ENCODE assay signal across 8 cellular contexts in genomic region chr11:20609727-20610707, GRCh38. TPM values are rescaled to one million over a fixed set of nuclear protein-coding genes. Genes with fewer than 3 reads are reported as not detected.
A peak's percentile ranks its signal among the peaks of the same experiment; 100 is the strongest.
DNase-seq lines count a peak whose midpoint lies in the region; ATAC-seq and TF ChIP-seq lines count a peak whose summit lies in the region.

No MANE protein-coding gene starts in this region.

- peaks cover 70% of the 10 kb centered on the region for H3K27me3 ChIP-seq in CD4-positive, alpha-beta T cell (ENCODE audit: control insufficient read depth, insufficient read depth, low read length)
- peaks cover 56% of the 10 kb centered on the region for H3K27me3 ChIP-seq in lower lobe of right lung (ENCODE audit: low read depth)

- H3K27ac ChIP-seq in CD4-positive, alpha-beta T cell (ENCODE audit: low read depth, low read length) = no peak overlapping the region
- H3K27ac ChIP-seq in lower lobe of right lung = no peak overlapping the region

- no peaks in the 10 kb centered on the region for H3K36me3 Mint-ChIP-seq in CD4-positive, alpha-beta T cell (ENCODE audit: low read depth)
- H3K36me3 Mint-ChIP-seq in dendritic cell treated with granulocyte-macrophage colony-stimulating factor and Interleukin-4, amounts not matched to agents 40 ng/mL and 50 ng/mL, for 4 days (ENCODE audit: low read depth) = no peaks in the 10 kb centered on the region

- peaks cover 7% of the 10 kb centered on the region for H3K4me1 Mint-ChIP-seq in CD4-positive, alpha-beta T cell (ENCODE audit: low read depth)
- H3K4me1 Mint-ChIP-seq in dendritic cell treated with granulocyte-macrophage colony-stimulating factor and Interleukin-4, amounts not matched to agents 40 ng/mL and 50 ng/mL, for 4 days (ENCODE audit: low read depth) = peaks cover 25% of the 10 kb centered on the region

- H3K4me1 ChIP-seq in lower lobe of right lung = peaks cover 8% of the 10 kb centered on the region

- ATAC-seq in CD4-positive, alpha-beta T cell (ENCODE audit: poor library complexity) = peak; percentile 62
- peak; percentile 98 for ATAC-seq in GM19351 (IDR thresholded peaks at IDR 0.05; ENCODE audit: unreplicated experiment)
- ATAC-seq in HG03432 (IDR thresholded peaks at IDR 0.05; ENCODE audit: unreplicated experiment) = peak; percentile 99
- ATAC-seq in lower lobe of right lung = peak; percentile 93 to 95

- H3K9me3 Mint-ChIP-seq in CD4-positive, alpha-beta T cell = no peaks in the 10 kb centered on the region
- H3K9me3 Mint-ChIP-seq in dendritic cell treated with granulocyte-macrophage colony-stimulating factor and Interleukin-4, amounts not matched to agents 40 ng/mL and 50 ng/mL, for 4 days = no peaks in the 10 kb centered on the region

- peak in 9 of 10 experiments; percentile 23 to 59 (median 30) for DNase-seq in CD4-positive, alpha-beta T cell
- DNase-seq in NCI-H446 (lab: John Stamatoyannopoulos, UW) (peak; percentile 85 to 88), lower lobe of right lung (peak; percentile 78)
- peak; percentile 79 for DNase-seq in activated CD4-positive, alpha-beta T cell treated with anti-CD3 and anti-CD28 coated beads for 48 hours
- peak; percentile 21 for DNase-seq in stimulated activated CD8-positive, alpha-beta memory T cell treated with anti-CD3 and anti-CD28 coated beads, Interleukin-15, amount 100 ng/mL, for 24 hours (ENCODE audit: low read depth)

- peak; percentile 70 for TF ChIP-seq CTCF in CD4-positive, alpha-beta T cell (IDR thresholded peaks at IDR 0.05)
- peak; percentile 93 for TF ChIP-seq CTCF in lower lobe of right lung (IDR thresholded peaks at IDR 0.05)

- peaks cover 94% of the 10 kb centered on the region for H3K27me3 Mint-ChIP-seq in CD4-positive, alpha-beta T cell
- H3K27me3 Mint-ChIP-seq in dendritic cell treated with granulocyte-macrophage colony-stimulating factor and Interleukin-4, amounts not matched to agents 40 ng/mL and 50 ng/mL, for 4 days = peaks cover 80% of the 10 kb centered on the region

- POLR2A ChIA-PET in CD4-positive, alpha-beta T cell (lab: Charles Lee) = no interaction called here

- no peaks in the 10 kb centered on the region for H3K36me3 ChIP-seq in lower lobe of right lung

- CTCF ChIA-PET in CD4-positive, alpha-beta T cell (lab: Charles Lee) = no interaction called here

- no peak overlapping the region for H3K4me3 Mint-ChIP-seq in CD4-positive, alpha-beta T cell
- H3K4me3 Mint-ChIP-seq in dendritic cell treated with granulocyte-macrophage colony-stimulating factor and Interleukin-4, amounts not matched to agents 40 ng/mL and 50 ng/mL, for 4 days = peak overlapping the region; percentile 48

- H3K27ac Mint-ChIP-seq in CD4-positive, alpha-beta T cell = no peak overlapping the region
- H3K27ac Mint-ChIP-seq in dendritic cell treated with granulocyte-macrophage colony-stimulating factor and Interleukin-4, amounts not matched to agents 40 ng/mL and 50 ng/mL, for 4 days = no peak overlapping the region

- intact Hi-C loops in CD4-positive, alpha-beta T cell (cut with DNase I, micrococcal nuclease) = loop anchor here (2.0 to 10.0 kb wide), 3 partner anchors 223 to 481 kb away; partner anchors contain the start of gene PRMT3 (in 2 of the 2)
- intact Hi-C loops in dendritic cell treated with granulocyte-macrophage colony-stimulating factor and Interleukin-4, amounts not matched to agents 40 ng/mL and 50 ng/mL, for 4 days (cut with micrococcal nuclease) = loop anchor here (2.0 kb wide), 1 partner anchor 223 kb away; the partner anchor contains the start of gene PRMT3
- intact Hi-C loops in lower lobe of right lung (cut with DNase I) = no loop called here

- no peak overlapping the region for H3K4me3 ChIP-seq in lower lobe of right lung

- H3K9me3 ChIP-seq in CD4-positive, alpha-beta T cell (ENCODE audit: control insufficient read depth, low read length) = no peaks in the 10 kb centered on the region
- H3K9me3 ChIP-seq in lower lobe of right lung = no peaks in the 10 kb centered on the region

RNA-seq across cellular contexts. Expression of gene SLC6A5, which starts 10.6 kb away (rescaled TPM):
- total RNA-seq in CD4-positive, alpha-beta T cell = not detected
- total RNA-seq in lower lobe of right lung = not detected

RNA-seq across cellular contexts. Expression of gene NELL1, which starts 59.4 kb away (rescaled TPM):
- total RNA-seq in CD4-positive, alpha-beta T cell = not detected
- 0.15 TPM for total RNA-seq in lower lobe of right lung

Comparison
In these comparisons a context has a peak if more than half of its experiments do, and no peak if none do; other contexts are left out.
1. DNase-seq: peak in every context shown above with its lines; median percentile 86 in NCI-H446; 79 in activated CD4-positive, alpha-beta T cell treated with anti-CD3 and anti-CD28 coated beads for 48 hours; 78 in lower lobe of right lung; 30 in CD4-positive, alpha-beta T cell; 21 in stimulated activated CD8-positive, alpha-beta memory T cell treated with anti-CD3 and anti-CD28 coated beads, Interleukin-15, amount 100 ng/mL, for 24 hours.